Comparison of ENCODE assay signal across 17 cellular contexts in the genomic region with DNA sequence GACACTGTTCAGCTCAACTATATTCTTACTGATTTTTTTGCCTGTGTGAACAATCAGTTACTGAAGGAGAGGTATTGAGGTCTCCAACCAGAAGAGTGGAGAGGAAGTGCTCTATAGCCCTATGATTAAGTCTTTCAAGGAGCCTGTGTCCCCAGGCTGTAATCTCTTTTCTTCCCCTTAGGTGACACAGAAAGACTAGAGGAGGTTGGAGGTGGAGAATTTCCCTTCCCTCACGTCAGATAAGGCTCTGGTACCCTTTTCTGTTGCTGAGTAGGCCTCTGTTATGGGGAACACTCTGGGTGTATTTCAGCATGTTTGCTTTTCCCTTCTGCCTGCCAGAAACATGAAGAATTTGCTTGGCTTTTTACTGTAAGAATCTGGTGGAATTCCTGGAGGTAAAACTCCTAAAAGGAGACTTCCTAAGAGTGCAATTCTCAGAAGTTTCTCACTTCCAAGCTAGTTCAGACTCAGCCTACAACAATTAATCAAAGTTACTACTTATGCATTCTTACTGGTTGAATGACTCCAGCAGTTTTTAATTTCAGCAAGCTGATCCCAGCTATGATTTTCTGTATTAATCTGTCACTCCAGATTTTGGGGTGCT. TPM values are rescaled to one million over a fixed set of nuclear protein-coding genes. Genes with fewer than 3 reads are reported as not detected.
DNase-seq lines count a peak whose midpoint lies in the region; ATAC-seq and TF ChIP-seq lines count a peak whose summit lies in the region.
"Had no signal": no experiment of that assay in that cellular context is flagged by ENCODE, and none has a peak within 500 bp of the region (broad histone marks: within the 10 kb centered on the region; RNA-seq: fewer than 3 reads in every experiment).

No MANE protein-coding gene starts in this region.

- no peaks in the 10 kb centered on the region for H4K20me1 ChIP-seq in OCI-LY7 (ENCODE audit: insufficient read depth, low read length)

- H3K9me3 Mint-ChIP-seq in activated CD8-positive, alpha-beta memory T cell treated with anti-CD3 and anti-CD28 coated beads, Interleukin-2, amount 10 ng/mL, durations not matched to agents 7 days and 5 days (ENCODE audit: low read depth), result no peaks in the 10 kb centered on the region
- H3K9me3 Mint-ChIP-seq in stimulated activated effector memory CD8-positive, alpha-beta T cell treated with anti-CD3 and anti-CD28 coated beads, Interleukin-12 subunit alpha, Interleukin-12 subunit beta, amount 100 ng/mL, for 72 hours, result no peaks in the 10 kb centered on the region
- H3K9me3 Mint-ChIP-seq: stimulated activated memory B cell treated with anti-CD40 and anti-IgM and Interleukin-4, amounts not matched to agents 10 μg/mL and 1 μg/mL and 100 μg/mL, for 72 hours had no signal

- no peak for TF ChIP-seq CTCF in OCI-LY7 (conservative IDR thresholded peaks at IDR 0.05; ENCODE audit: low read length)

- H3K27ac Mint-ChIP-seq in activated CD8-positive, alpha-beta memory T cell treated with anti-CD3 and anti-CD28 coated beads, Interleukin-2, amount 10 ng/mL, durations not matched to agents 7 days and 5 days, result no peak overlapping the region
- no peak overlapping the region for H3K27ac Mint-ChIP-seq in stimulated activated effector memory CD8-positive, alpha-beta T cell treated with anti-CD3 and anti-CD28 coated beads, Interleukin-12 subunit alpha, Interleukin-12 subunit beta, amount 100 ng/mL, for 72 hours
- H3K27ac Mint-ChIP-seq: stimulated activated memory B cell treated with anti-CD40 and anti-IgM and Interleukin-4, amounts not matched to agents 10 μg/mL and 1 μg/mL and 100 μg/mL, for 72 hours had no signal

- no TSS peak for BruUV-seq in OCI-LY7 (replicated peaks; lab: Mats Ljungman, UMichigan)

- H3K4me3 Mint-ChIP-seq in activated CD8-positive, alpha-beta memory T cell treated with anti-CD3 and anti-CD28 coated beads, Interleukin-2, amount 10 ng/mL, durations not matched to agents 7 days and 5 days, result no peak overlapping the region
- no peak overlapping the region for H3K4me3 Mint-ChIP-seq in stimulated activated effector memory CD8-positive, alpha-beta T cell treated with anti-CD3 and anti-CD28 coated beads, Interleukin-12 subunit alpha, Interleukin-12 subunit beta, amount 100 ng/mL, for 72 hours
- H3K4me3 Mint-ChIP-seq: stimulated activated memory B cell treated with anti-CD40 and anti-IgM and Interleukin-4, amounts not matched to agents 10 μg/mL and 1 μg/mL and 100 μg/mL, for 72 hours had no signal

- H3K4me1 Mint-ChIP-seq in activated CD8-positive, alpha-beta memory T cell treated with anti-CD3 and anti-CD28 coated beads, Interleukin-2, amount 10 ng/mL, durations not matched to agents 7 days and 5 days, result no peaks in the 10 kb centered on the region
- H3K4me1 Mint-ChIP-seq in stimulated activated effector memory CD8-positive, alpha-beta T cell treated with anti-CD3 and anti-CD28 coated beads, Interleukin-12 subunit alpha, Interleukin-12 subunit beta, amount 100 ng/mL, for 72 hours, result no peaks in the 10 kb centered on the region
- H3K4me1 Mint-ChIP-seq: stimulated activated memory B cell treated with anti-CD40 and anti-IgM and Interleukin-4, amounts not matched to agents 10 μg/mL and 1 μg/mL and 100 μg/mL, for 72 hours had no signal

- no peaks in the 10 kb centered on the region for H3K36me3 ChIP-seq in OCI-LY7 (ENCODE audit: insufficient read depth, low read length)

- H2AFZ ChIP-seq in OCI-LY7 (ENCODE audit: low read length), result 0 out of 2 replicates have a peak overlapping the region, but pooled peaks have one; percentile 32

- H3K4me1 ChIP-seq in OCI-LY7 (ENCODE audit: insufficient read depth, low read length, poor library complexity, severe bottlenecking), result no peaks in the 10 kb centered on the region

- CTCF ChIA-PET in activated CD8-positive, alpha-beta memory T cell treated with anti-CD3 and anti-CD28 coated beads, Interleukin-2, amount 10 ng/mL, durations not matched to agents 7 days and 5 days (lab: Charles Lee), result no interaction called here
- CTCF ChIA-PET in OCI-LY7 (lab: Charles Lee; ENCODE audit: unreplicated experiment), result no interaction called here

- DNase-seq in activated CD8-positive, alpha-beta memory T cell treated with anti-CD3 and anti-CD28 coated beads, Interleukin-2, amount 10 ng/mL, durations not matched to agents 7 days and 5 days, result no peak
- no peak for DNase-seq in activated CD8-positive, alpha-beta memory T cell treated with anti-CD3 and anti-CD28 coated beads, Interleukin-2, amount 50 U/mL, for 4 hours
- DNase-seq in OCI-LY7 (ENCODE audit: low spot score), result no peak
- DNase-seq in fibroblast of peridontal ligament (ENCODE audit: extremely low read depth), result peak; percentile 54
- no peak for DNase-seq in stimulated activated effector memory CD8-positive, alpha-beta T cell treated with anti-CD3 and anti-CD28 coated beads, Interleukin-12 subunit alpha, Interleukin-12 subunit beta, amount 100 ng/mL, for 72 hours (ENCODE audit: low spot score in 2 of 2)
- no peak for DNase-seq in COLO829 (ENCODE audit: low spot score)
- no peak for DNase-seq in pons (ENCODE audit: low spot score)
- DNase-seq: activated CD4-positive, CD25-positive, alpha-beta regulatory T cell; activated T-cell treated with anti-CD3 and anti-CD28 coated beads, Interleukin-2, amount 50 U/mL, for 1 hour; AML-193; amygdala; dorsolateral prefrontal cortex; KG1; NCI-H2081 treated with DMSO at 0.1 percent for 48 hours; stimulated activated CD4-positive, alpha-beta T cell treated with anti-CD3 and anti-CD28 coated beads, Interleukin-4, amount 100 ng/mL, for 24 hours had no signal

- H3K4me3 ChIP-seq in OCI-LY7 (ENCODE audit: low read depth, low read length, poor library complexity, severe bottlenecking), result no peak overlapping the region
- H3K4me3 ChIP-seq: dorsolateral prefrontal cortex had no signal

- H3K79me2 ChIP-seq in OCI-LY7 (ENCODE audit: insufficient read depth, low read depth, low read length), result no peaks in the 10 kb centered on the region

- H3K27ac ChIP-seq in OCI-LY7 (ENCODE audit: low read depth, low read length, poor library complexity, severe bottlenecking), result no peak overlapping the region
- H3K27ac ChIP-seq: dorsolateral prefrontal cortex had no signal

- H3K27me3 Mint-ChIP-seq in activated CD8-positive, alpha-beta memory T cell treated with anti-CD3 and anti-CD28 coated beads, Interleukin-2, amount 10 ng/mL, durations not matched to agents 7 days and 5 days, result peaks cover 22% of the 10 kb centered on the region
- H3K27me3 Mint-ChIP-seq: stimulated activated memory B cell treated with anti-CD40 and anti-IgM and Interleukin-4, amounts not matched to agents 10 μg/mL and 1 μg/mL and 100 μg/mL, for 72 hours had no signal

- no peaks in the 10 kb centered on the region for H3K36me3 Mint-ChIP-seq in activated CD8-positive, alpha-beta memory T cell treated with anti-CD3 and anti-CD28 coated beads, Interleukin-2, amount 10 ng/mL, durations not matched to agents 7 days and 5 days
- H3K36me3 Mint-ChIP-seq in stimulated activated effector memory CD8-positive, alpha-beta T cell treated with anti-CD3 and anti-CD28 coated beads, Interleukin-12 subunit alpha, Interleukin-12 subunit beta, amount 100 ng/mL, for 72 hours, result no peaks in the 10 kb centered on the region
- H3K36me3 Mint-ChIP-seq: stimulated activated memory B cell treated with anti-CD40 and anti-IgM and Interleukin-4, amounts not matched to agents 10 μg/mL and 1 μg/mL and 100 μg/mL, for 72 hours had no signal

- no peaks in the 10 kb centered on the region for H3K9me3 ChIP-seq in OCI-LY7 (ENCODE audit: low read length)

- intact Hi-C loops in OCI-LY7 (cut with micrococcal nuclease; ENCODE audit: unreplicated experiment), result no loop called here

- H3K9me2 ChIP-seq in OCI-LY7 (ENCODE audit: insufficient read depth, low read length), result no peaks in the 10 kb centered on the region

- H3K4me2 ChIP-seq in OCI-LY7 (ENCODE audit: low read length), result no peak overlapping the region

- POLR2A ChIA-PET in OCI-LY7 (lab: Charles Lee), result interaction anchor here (0.6 to 0.9 kb wide), 2 partner anchors 16 to 431 kb away, joined by 3 read pairs; no protein-coding TSS in a partner anchor

- peak; percentile 23 for ATAC-seq in activated CD8-positive, alpha-beta memory T cell treated with anti-CD3 and anti-CD28 coated beads, Interleukin-2, amount 10 ng/mL, durations not matched to agents 7 days and 5 days
- peak; percentile 60 for ATAC-seq in stimulated activated effector memory CD8-positive, alpha-beta T cell treated with anti-CD3 and anti-CD28 coated beads, Interleukin-12 subunit alpha, Interleukin-12 subunit beta, amount 100 ng/mL, for 72 hours
- ATAC-seq in HG03108 (IDR thresholded peaks at IDR 0.05; ENCODE audit: unreplicated experiment), result no peak
- ATAC-seq: stimulated activated memory B cell treated with anti-CD40 and anti-IgM and Interleukin-4, amounts not matched to agents 10 μg/mL and 1 μg/mL and 100 μg/mL, for 72 hours had no signal

RNA-seq across cellular contexts. Expression of a gene that starts 58.3 kb away (rescaled TPM):
- under 1 TPM; 0.47 to 0.89 TPM for total RNA-seq in activated CD8-positive, alpha-beta memory T cell treated with anti-CD3 and anti-CD28 coated beads, Interleukin-2, amount 10 ng/mL, durations not matched to agents 7 days and 5 days
- 0.18 and 0.35 TPM in 2 replicates for total RNA-seq in OCI-LY7 (2014; rRNA removed; shearing (Covaris generic))
- 1.6 and 2.9 TPM in 2 replicates for total RNA-seq in OCI-LY7 (2022)
